30 cellular contexts compared by ENCODE assay signal in genomic region chr14:102229071-102229738, GRCh38.
"Had no signal": no experiment of that assay in that cellular context is flagged by ENCODE, and none has a peak within 500 bp of the region (broad histone marks: within the 10 kb centered on the region; RNA-seq: fewer than 3 reads in every experiment).

No MANE protein-coding gene starts in this region.

- H3K9me3 ChIP-seq: MG63, SJSA1, SK-N-SH had no signal

- H3K4me1 Mint-ChIP-seq: activated CD4-positive, alpha-beta T cell treated with anti-CD3 and anti-CD28 coated beads for 36 hours; activated CD4-positive, alpha-beta T cell treated with anti-CD3 and anti-CD28 coated beads, Interleukin-2, amount 10 ng/mL, durations not matched to agents 7 days and 5 days; activated naive CD8-positive, alpha-beta T cell treated with anti-CD3 and anti-CD28 coated beads for 36 hours; central memory CD8-positive, alpha-beta T cell; WTC11 had no signal

- H3K27me3 ChIP-seq: brain microvascular endothelial cell, cardiac muscle cell, MG63, SJSA1 had no signal

- H3K4me1 ChIP-seq: SJSA1 had no signal

- ATAC-seq: activated CD4-positive, alpha-beta T cell treated with anti-CD3 and anti-CD28 coated beads for 36 hours; activated CD4-positive, CD25-positive, alpha-beta regulatory T cell treated with anti-CD3 and anti-CD28 coated beads, Interleukin-2, amount 50 U/mL, for 24 hours; activated CD8-positive, alpha-beta T cell treated with anti-CD3 and anti-CD28 coated beads, Interleukin-2, amount 10 ng/mL, durations not matched to agents 7 days and 5 days; Panc1; WTC11 had no signal

- H3K27ac ChIP-seq: brain microvascular endothelial cell, cardiac muscle cell, SJSA1 had no signal

- H3K9ac ChIP-seq: SK-N-SH had no signal

- H3K4me3 ChIP-seq: cardiac muscle cell, MG63, SJSA1 had no signal

- H3K4me3 Mint-ChIP-seq: activated CD4-positive, alpha-beta T cell treated with anti-CD3 and anti-CD28 coated beads for 36 hours; activated CD4-positive, alpha-beta T cell treated with anti-CD3 and anti-CD28 coated beads, Interleukin-2, amount 10 ng/mL, durations not matched to agents 7 days and 5 days; activated CD8-positive, alpha-beta T cell treated with anti-CD3 and anti-CD28 coated beads, Interleukin-2, amount 10 ng/mL, durations not matched to agents 7 days and 5 days; activated naive CD8-positive, alpha-beta T cell treated with anti-CD3 and anti-CD28 coated beads for 36 hours; activated T-cell treated with anti-CD3 and anti-CD28 coated beads, Interleukin-2, amount 50 U/mL, for 24 hours; activated T-helper 1 cell treated with anti-CD3 and anti-CD28 coated beads, Interleukin-12 subunit alpha, Interleukin-12 subunit beta, Interleukin-2, Interleukin-4 antibody, amounts not matched to agents 30 ng/mL and 10 ng/mL and 1 ng/mL, durations not matched to agents 14 hours and 24 hours and 36 hours; central memory CD8-positive, alpha-beta T cell; T-helper 1 cell treated with Interleukin-12 subunit alpha and Interleukin-12 subunit beta and Interleukin-4 antibody, amounts not matched to agents 30 μg/mL and 1 μg/mL, for 36 hours; T-helper 2 cell treated with Interferon-gamma antibody and Interleukin-4, amounts not matched to agents 5 μg/mL and 100 μg/mL, for 36 hours; WTC11 had no signal

- H3K27me3 Mint-ChIP-seq: activated CD4-positive, alpha-beta T cell treated with anti-CD3 and anti-CD28 coated beads for 36 hours; activated CD4-positive, alpha-beta T cell treated with anti-CD3 and anti-CD28 coated beads, Interleukin-2, amount 10 ng/mL, durations not matched to agents 7 days and 5 days; activated naive CD8-positive, alpha-beta T cell treated with anti-CD3 and anti-CD28 coated beads for 36 hours; activated T-cell treated with anti-CD3 and anti-CD28 coated beads, Interleukin-2, amount 50 U/mL, for 24 hours; central memory CD8-positive, alpha-beta T cell had no signal

- DNase-seq: activated CD4-positive, alpha-beta T cell treated with anti-CD3 and anti-CD28 coated beads for 36 hours; activated CD4-positive, alpha-beta T cell treated with anti-CD3 and anti-CD28 coated beads, Interleukin-2, amount 10 ng/mL, durations not matched to agents 7 days and 5 days; activated CD4-positive, alpha-beta T cell treated with anti-CD3 and anti-CD28 coated beads, Interleukin-2, amount 50 U/mL, for 48 hours; activated CD8-positive, alpha-beta T cell treated with anti-CD3 and anti-CD28 coated beads, Interleukin-2, amount 10 ng/mL, durations not matched to agents 7 days and 5 days; activated gamma-delta T cell treated with Interleukin-2 at 50 U/mL for 16 hours; activated naive CD4-positive, alpha-beta T cell treated with anti-CD3 and anti-CD28 coated beads, Interleukin-2, amount 50 U/mL, for 16 hours; activated naive CD8-positive, alpha-beta T cell treated with anti-CD3 and anti-CD28 coated beads for 36 hours; activated T-cell treated with anti-CD3 and anti-CD28 coated beads, Interleukin-2, amount 50 U/mL, for 24 hours; amniotic stem cell; brain microvascular endothelial cell; Karpas-422; MG63; MV-4-11; NCI-H1092; NCI-H1436 treated with DMSO at 0.1 percent for 48 hours; NCI-H1694 treated with DMSO at 0.1 percent for 48 hours; NCI-H2029; NCI-H345; NCI-H524 treated with DMSO at 0.1 percent for 48 hours; SHP77 treated with DMSO at 0.1 percent for 48 hours; SK-N-SH had no signal

- H3K9me3 Mint-ChIP-seq: activated CD4-positive, alpha-beta T cell treated with anti-CD3 and anti-CD28 coated beads, Interleukin-2, amount 10 ng/mL, durations not matched to agents 7 days and 5 days; activated naive CD8-positive, alpha-beta T cell treated with anti-CD3 and anti-CD28 coated beads for 36 hours; activated T-cell treated with anti-CD3 and anti-CD28 coated beads, Interleukin-2, amount 50 U/mL, for 24 hours; activated T-helper 1 cell treated with anti-CD3 and anti-CD28 coated beads, Interleukin-12 subunit alpha, Interleukin-12 subunit beta, Interleukin-2, Interleukin-4 antibody, amounts not matched to agents 30 ng/mL and 10 ng/mL and 1 ng/mL, durations not matched to agents 14 hours and 24 hours and 36 hours; central memory CD8-positive, alpha-beta T cell; T-helper 1 cell treated with Interleukin-12 subunit alpha and Interleukin-12 subunit beta and Interleukin-4 antibody, amounts not matched to agents 30 μg/mL and 1 μg/mL, for 36 hours; T-helper 2 cell treated with Interferon-gamma antibody and Interleukin-4, amounts not matched to agents 5 μg/mL and 100 μg/mL, for 36 hours; WTC11 had no signal

- H3K36me3 ChIP-seq: MG63, SJSA1 had no signal

- H3K27ac Mint-ChIP-seq: activated CD4-positive, alpha-beta T cell treated with anti-CD3 and anti-CD28 coated beads for 36 hours; activated CD4-positive, alpha-beta T cell treated with anti-CD3 and anti-CD28 coated beads, Interleukin-2, amount 10 ng/mL, durations not matched to agents 7 days and 5 days; activated CD8-positive, alpha-beta T cell treated with anti-CD3 and anti-CD28 coated beads, Interleukin-2, amount 10 ng/mL, durations not matched to agents 7 days and 5 days; activated naive CD8-positive, alpha-beta T cell treated with anti-CD3 and anti-CD28 coated beads for 36 hours; activated T-cell treated with anti-CD3 and anti-CD28 coated beads, Interleukin-2, amount 50 U/mL, for 24 hours; activated T-helper 1 cell treated with anti-CD3 and anti-CD28 coated beads, Interleukin-12 subunit alpha, Interleukin-12 subunit beta, Interleukin-2, Interleukin-4 antibody, amounts not matched to agents 30 ng/mL and 10 ng/mL and 1 ng/mL, durations not matched to agents 14 hours and 24 hours and 36 hours; T-helper 1 cell treated with Interleukin-12 subunit alpha and Interleukin-12 subunit beta and Interleukin-4 antibody, amounts not matched to agents 30 μg/mL and 1 μg/mL, for 36 hours; T-helper 2 cell treated with Interferon-gamma antibody and Interleukin-4, amounts not matched to agents 5 μg/mL and 100 μg/mL, for 36 hours; WTC11 had no signal
